ENCODE assay signal across 7 cellular contexts in genomic region chrX:53831662-53832635, GRCh38.
DNase-seq lines count a peak whose midpoint lies in the region; ATAC-seq and TF ChIP-seq lines count a peak whose summit lies in the region.

No MANE protein-coding gene starts in this region.

- no peaks in the 10 kb centered on the region for H3K36me3 ChIP-seq in GM23338 (ENCODE audit: insufficient read depth)
- H3K36me3 ChIP-seq in parathyroid adenoma (ENCODE audit: control insufficient read depth, insufficient read depth, low read length): no peaks in the 10 kb centered on the region

- H3K79me2 ChIP-seq in GM23338 (replicated peaks; ENCODE audit: insufficient read depth) (no peaks in the 10 kb centered on the region), parathyroid adenoma (no peaks in the 10 kb centered on the region)

- no peaks in the 10 kb centered on the region for H3K27me3 Mint-ChIP-seq in GM23338 (ENCODE audit: insufficient read depth, low read depth, poor library complexity)

- no peak overlapping the region for H3K9ac ChIP-seq in parathyroid adenoma

- DNase-seq in GM03348 (ENCODE audit: low spot score) (peak; percentile 33), GM23338 (ENCODE audit: low spot score) (peak; percentile 74), NCI-H1436 treated with DMSO at 0.1 percent for 48 hours (lab: John Stamatoyannopoulos, UW) (peak; percentile 6), epithelial cell of esophagus (ENCODE audit: low read depth) (peak; percentile 55)
- peak; percentile 28 for DNase-seq in activated CD4-positive, alpha-beta T cell treated with anti-CD3 and anti-CD28 coated beads, Interleukin-2, amount 50 U/mL, for 1 hour

- TF ChIP-seq CTCF in GM23338 (conservative IDR thresholded peaks at IDR 0.05; ENCODE audit: low read depth in 2 of 2) (peak; percentile 50 to 60), epithelial cell of esophagus (IDR thresholded peaks at IDR 0.05; ENCODE audit: insufficient read depth, low read depth, low read length, missing control alignments) (peak; percentile 65), parathyroid adenoma (IDR thresholded peaks at IDR 0.05) (peak; percentile 31)

- H3K9me3 ChIP-seq in parathyroid adenoma (ENCODE audit: control insufficient read depth, low read length): no peaks in the 10 kb centered on the region

- no peaks in the 10 kb centered on the region for H3K9me3 Mint-ChIP-seq in GM23338

- H3K4me2 ChIP-seq in GM23338 (no peak overlapping the region), parathyroid adenoma (ENCODE audit: low read length) (no peak overlapping the region)

- H3K9me2 ChIP-seq in GM23338 (ENCODE audit: insufficient read depth): no peaks in the 10 kb centered on the region

- H3K27ac Mint-ChIP-seq in GM23338: no peak overlapping the region

- no peaks in the 10 kb centered on the region for H3F3A ChIP-seq in GM23338 (replicated peaks; ENCODE audit: low read depth)

- H3K4me3 ChIP-seq in GM23338: no peak overlapping the region
- H3K4me3 ChIP-seq in epithelial cell of esophagus (ENCODE audit: low read length): no peak overlapping the region
- H3K4me3 ChIP-seq in parathyroid adenoma (ENCODE audit: low read depth, low read length): no peak overlapping the region

- no peak overlapping the region for H3K4me3 Mint-ChIP-seq in GM23338

- H4K20me1 ChIP-seq in GM23338 (replicated peaks; ENCODE audit: insufficient read depth): no peaks in the 10 kb centered on the region

- H3K27ac ChIP-seq in GM23338 (ENCODE audit: low read depth) (no peak overlapping the region), parathyroid adenoma (no peak overlapping the region)

- H3K4me1 ChIP-seq in GM23338 (ENCODE audit: insufficient read depth) (no peaks in the 10 kb centered on the region), parathyroid adenoma (no peaks in the 10 kb centered on the region)

- no peaks in the 10 kb centered on the region for H3K4me1 Mint-ChIP-seq in GM23338

- no peaks in the 10 kb centered on the region for H3K27me3 ChIP-seq in GM23338 (ENCODE audit: insufficient read depth)
- no peaks in the 10 kb centered on the region for H3K27me3 ChIP-seq in parathyroid adenoma (ENCODE audit: control insufficient read depth, insufficient read depth, low read length)

- peak; percentile 91 for ATAC-seq in GM23338
- no peak for ATAC-seq in HG02973 (IDR thresholded peaks at IDR 0.05; ENCODE audit: unreplicated experiment)

- H2AFZ ChIP-seq in GM23338: no peak overlapping the region
- no peak overlapping the region for H2AFZ ChIP-seq in parathyroid adenoma

- H3K36me3 Mint-ChIP-seq in GM23338 (ENCODE audit: low read depth): no peaks in the 10 kb centered on the region

TF ChIP-seq in GM23338, 12 proteins besides CTCF, POLR2A, EP300 and RAD21 (continues in another document):
- TF ChIP-seq ETS1 (IDR thresholded peaks at IDR 0.05) (no peak), POLR2AphosphoS5 (IDR thresholded peaks at IDR 0.05; ENCODE audit: low read depth) (no peak), CREB1 (CRISPR knock-in tag; IDR thresholded peaks at IDR 0.05; ENCODE audit: low read depth) (no peak), ZNF462 (CRISPR knock-in tag; IDR thresholded peaks at IDR 0.05) (no peak), JUNB (IDR thresholded peaks at IDR 0.05; ENCODE audit: unreplicated experiment) (no peak), NANOG (IDR thresholded peaks at IDR 0.05; ENCODE audit: borderline replicate concordance) (no peak), ZNF331 (CRISPR knock-in tag; IDR thresholded peaks at IDR 0.05; ENCODE audit: low read depth) (no peak), STAT1 (IDR thresholded peaks at IDR 0.05; ENCODE audit: unreplicated experiment) (no peak), REST (IDR thresholded peaks at IDR 0.05; ENCODE audit: unreplicated experiment) (no peak), ZNF114 (CRISPR knock-in tag; IDR thresholded peaks at IDR 0.05) (no peak)

Comparison
In these comparisons a context has a peak if more than half of its experiments do, and no peak if none do; other contexts are left out.
1. DNase-seq: peak in every context shown above with its lines; median percentile 74 in GM23338; 55 in epithelial cell of esophagus; 33 in GM03348; 28 in activated CD4-positive, alpha-beta T cell treated with anti-CD3 and anti-CD28 coated beads, Interleukin-2, amount 50 U/mL, for 1 hour; 6 in NCI-H1436 treated with DMSO at 0.1 percent for 48 hours.